In genomic region chr3:50272911-50273688, GRCh38 we compare ENCODE assay signal across 8 cellular contexts. TPM values are rescaled to one million over a fixed set of nuclear protein-coding genes. Genes with fewer than 3 reads are reported as not detected.
DNase-seq lines count a peak whose midpoint lies in the region; ATAC-seq and TF ChIP-seq lines count a peak whose summit lies in the region.

No MANE protein-coding gene starts in this region.

- peak overlapping the region; percentile 48 for H3K4me3 Mint-ChIP-seq in activated naive CD8-positive, alpha-beta T cell treated with anti-CD3 and anti-CD28 coated beads, Interleukin-2, amount 50 U/mL, for 24 hours

- no peaks in the 10 kb centered on the region for H4K20me1 ChIP-seq in MM.1S (ENCODE audit: insufficient read depth, low read length)

- H3K9me3 ChIP-seq in ES-I3 (ENCODE audit: control insufficient read depth, insufficient read depth, low read length) (no peaks in the 10 kb centered on the region), MM.1S (replicated peaks; ENCODE audit: insufficient read depth, low read length) (no peaks in the 10 kb centered on the region), left ventricle myocardium inferior (replicated peaks) (no peaks in the 10 kb centered on the region), prostate gland (no peaks in the 10 kb centered on the region)

- H3K27ac ChIP-seq in MM.1S (ENCODE audit: low read length) (no peak overlapping the region), left ventricle myocardium inferior (replicated peaks) (peak overlapping the region; percentile 12), prostate gland (no peak overlapping the region)

- peak; percentile 34 for DNase-seq in H4 (ENCODE audit: low spot score)
- peak; percentile 85 for DNase-seq in MM.1S
- peak; percentile 70 for DNase-seq in T follicular helper cell (ENCODE audit: low read depth)
- DNase-seq in activated naive CD8-positive, alpha-beta T cell treated with anti-CD3 and anti-CD28 coated beads, Interleukin-2, amount 50 U/mL, for 24 hours = peak; percentile 97
- peak; percentile 85 for DNase-seq in left ventricle myocardium inferior
- DNase-seq in prostate gland (ENCODE audit: low spot score) = peak; percentile 78
- DNase-seq in ureter (ENCODE audit: low spot score) = peak; percentile 88

- 7% methylated on average over 46 of the region's 61 CpGs for WGBS in prostate gland

- peak; percentile 93 for TF ChIP-seq CTCF in MM.1S (IDR thresholded peaks at IDR 0.05; ENCODE audit: low read length)
- peak; percentile 97 for TF ChIP-seq CTCF in left ventricle myocardium inferior (IDR thresholded peaks at IDR 0.05; ENCODE audit: borderline replicate concordance)
- peak; percentile 84 to 100 (median 99) for TF ChIP-seq CTCF in prostate gland (IDR thresholded peaks at IDR 0.05)

- TF ChIP-seq POLR2A in prostate gland (IDR thresholded peaks at IDR 0.05) = no peak

- peak; percentile 85 for ATAC-seq in activated naive CD8-positive, alpha-beta T cell treated with anti-CD3 and anti-CD28 coated beads, Interleukin-2, amount 50 U/mL, for 24 hours

- H3K36me3 ChIP-seq in ES-I3 (ENCODE audit: insufficient read depth, low read length) (no peaks in the 10 kb centered on the region), MM.1S (replicated peaks; ENCODE audit: insufficient read depth, low read length) (no peaks in the 10 kb centered on the region), left ventricle myocardium inferior (no peaks in the 10 kb centered on the region), prostate gland (no peaks in the 10 kb centered on the region)

- H3K27ac Mint-ChIP-seq in activated naive CD8-positive, alpha-beta T cell treated with anti-CD3 and anti-CD28 coated beads, Interleukin-2, amount 50 U/mL, for 24 hours = no peak overlapping the region

- H3K9ac ChIP-seq in ES-I3 (ENCODE audit: low read depth, low read length) (peak overlapping the region; percentile 24; the same call in 1 of the 2 replicates), MM.1S (ENCODE audit: low read length) (no peak overlapping the region; the same call in 1 of the 2 replicates)

- peak overlapping the region; percentile 24 for H2AFZ ChIP-seq in MM.1S (ENCODE audit: low read length)

- peaks cover 30% of the 10 kb centered on the region for H3K4me1 Mint-ChIP-seq in activated naive CD8-positive, alpha-beta T cell treated with anti-CD3 and anti-CD28 coated beads, Interleukin-2, amount 50 U/mL, for 24 hours

- H3K4me3 ChIP-seq in MM.1S (ENCODE audit: low read length) = peak overlapping the region; percentile 54
- H3K4me3 ChIP-seq in left ventricle myocardium inferior = peak overlapping the region; percentile 55
- H3K4me3 ChIP-seq in prostate gland = peak overlapping the region in 1 of 2 donors; percentile 19

- H3K4me1 ChIP-seq in ES-I3 (ENCODE audit: insufficient read depth, low read length) = peaks cover 25% of the 10 kb centered on the region
- H3K4me1 ChIP-seq in MM.1S (ENCODE audit: low read length) = peaks cover 13% of the 10 kb centered on the region; the same call in 1 of the 2 replicates
- peaks cover 57% of the 10 kb centered on the region for H3K4me1 ChIP-seq in left ventricle myocardium inferior
- peaks cover 13% of the 10 kb centered on the region for H3K4me1 ChIP-seq in prostate gland (replicated peaks)

- H3K9me2 ChIP-seq in MM.1S (replicated peaks; ENCODE audit: insufficient read depth, low read length) = no peaks in the 10 kb centered on the region

- H3K36me3 Mint-ChIP-seq in activated naive CD8-positive, alpha-beta T cell treated with anti-CD3 and anti-CD28 coated beads, Interleukin-2, amount 50 U/mL, for 24 hours (ENCODE audit: low read depth) = no peaks in the 10 kb centered on the region

- H3K27me3 Mint-ChIP-seq in activated naive CD8-positive, alpha-beta T cell treated with anti-CD3 and anti-CD28 coated beads, Interleukin-2, amount 50 U/mL, for 24 hours = peaks cover 46% of the 10 kb centered on the region

- no peaks in the 10 kb centered on the region for H3F3A ChIP-seq in MM.1S (ENCODE audit: insufficient read depth, low read length)

- intact Hi-C loops in left ventricle myocardium inferior (cut with micrococcal nuclease) (loop anchor here (5.0 to 10.0 kb wide), 2 partner anchors 46 to 78 kb away; partner anchors contain the start of gene GNAT1), prostate gland (cut with DNase I) (loop anchor here (1.0 to 2.0 kb wide), 3 partner anchors 13 to 78 kb away; no protein-coding TSS in a partner anchor)

- H3K27me3 ChIP-seq in MM.1S (replicated peaks; ENCODE audit: insufficient read depth, low read length) = peaks cover 87% of the 10 kb centered on the region
- peaks cover 31% of the 10 kb centered on the region for H3K27me3 ChIP-seq in left ventricle myocardium inferior (ENCODE audit: low read depth)
- no peaks in the 10 kb centered on the region for H3K27me3 ChIP-seq in prostate gland (replicated peaks; ENCODE audit: insufficient read depth)

- H3K9me3 Mint-ChIP-seq in activated naive CD8-positive, alpha-beta T cell treated with anti-CD3 and anti-CD28 coated beads, Interleukin-2, amount 50 U/mL, for 24 hours = no peaks in the 10 kb centered on the region

- H3K4me2 ChIP-seq in MM.1S (ENCODE audit: low read depth, low read length) = peak overlapping the region; percentile 99

- H3K79me2 ChIP-seq in MM.1S (ENCODE audit: low read length) = no peaks in the 10 kb centered on the region

RNA-seq across cellular contexts. Expression of gene SEMA3B, which starts 4.2 kb away (rescaled TPM):
- total RNA-seq in H4 (2014; rRNA removed; shearing (Covaris generic)) = 5.9 and 8.9 TPM in 2 replicates
- total RNA-seq in left ventricle myocardium inferior = 23.2 TPM
- total RNA-seq in prostate gland = 10 to 100 TPM in 1 of 2 donors, 1 to 10 TPM in 1; 8.7 to 32.0 TPM
- total RNA-seq in ureter = 18.2 TPM

RNA-seq across cellular contexts. Expression of gene LSMEM2, which starts 5.8 kb away (rescaled TPM):
- total RNA-seq in H4 (2014; rRNA removed; shearing (Covaris generic)) = not detected in 2 replicates
- total RNA-seq in left ventricle myocardium inferior (27.7 TPM), prostate gland (not detected), ureter (not detected)

RNA-seq across cellular contexts. Expression of gene IFRD2, which starts 19.1 kb away (rescaled TPM):
- total RNA-seq in H4 (2014; rRNA removed; shearing (Covaris generic)) = 57.5 and 60.5 TPM in 2 replicates
- total RNA-seq in left ventricle myocardium inferior (54.9 TPM), prostate gland (10 to 100 TPM; 93.0 to 99.9 TPM), ureter (104 TPM)

RNA-seq across cellular contexts. Expression of gene HYAL3, which starts 26.1 kb away (rescaled TPM):
- 1.3 and 2.8 TPM in 2 replicates for total RNA-seq in H4 (2014; rRNA removed; shearing (Covaris generic))
- 1.2 TPM for total RNA-seq in left ventricle myocardium inferior
- 10 to 100 TPM in 1 of 2 donors, 1 to 10 TPM in 1; 4.1 to 10.7 TPM for total RNA-seq in prostate gland
- 1.8 TPM for total RNA-seq in ureter

RNA-seq across cellular contexts. Expression of gene NAA80, which starts 26.1 kb away (rescaled TPM):
- total RNA-seq in H4 (2014; rRNA removed; shearing (Covaris generic)) = 2.4 and 4.6 TPM in 2 replicates
- total RNA-seq in left ventricle myocardium inferior = 5.3 TPM
- total RNA-seq in prostate gland = 10 to 100 TPM; 15.8 to 28.0 TPM
- total RNA-seq in ureter = 10.7 TPM

Comparison
In these comparisons a context has a peak if more than half of its experiments do, and no peak if none do; other contexts are left out.
1. DNase-seq: peak in every context shown above with its lines; median percentile 97 in activated naive CD8-positive, alpha-beta T cell treated with anti-CD3 and anti-CD28 coated beads, Interleukin-2, amount 50 U/mL, for 24 hours; 88 in ureter; 85 in MM.1S; 85 in left ventricle myocardium inferior; 78 in prostate gland; 70 in T follicular helper cell; 34 in H4.
2. RNA of gene LSMEM2, which starts 5.8 kb away (total RNA-seq): 27.7 TPM in left ventricle myocardium inferior (single experiment); not detected in prostate gland, not detected in ureter (single experiment) and not detected in H4; every median in the first group is over 10 times any median in the second.
3. Peak in every context shown above with its lines, with median percentiles within 50 percentile points of each other: CTCF ChIP-seq.